ENCODE assay signal across 1 cellular context in genomic region chr22:22195265-22196017, GRCh38.
TF ChIP-seq lines count a peak whose summit lies in the region.

No MANE protein-coding gene starts in this region.

TF ChIP-seq in K562, 482 proteins besides CTCF, POLR2A, EP300 and RAD21 (continued from another document and continues in another):
- no peak for TF ChIP-seq ZNF655 (CRISPR knock-in tag; IDR thresholded peaks at IDR 0.05)
- TF ChIP-seq L3MBTL2 (IDR thresholded peaks at IDR 0.05) = peak; percentile 62; the same call in 1 of the 2 replicates
- no peak for TF ChIP-seq PRMT5 (CRISPR knock-in tag; IDR thresholded peaks at IDR 0.05)
- peak; percentile 64; the same call in 1 of the 2 replicates for TF ChIP-seq RUNX1 (IDR thresholded peaks at IDR 0.05; ENCODE audit: low read depth)
- peak; percentile 81 for TF ChIP-seq PTBP1 (IDR thresholded peaks at IDR 0.05; ENCODE audit: low read depth, low read length)
- TF ChIP-seq ZNF740 (CRISPR knock-in tag; IDR thresholded peaks at IDR 0.05) = peak; percentile 86; the same call in 1 of the 2 replicates
- TF ChIP-seq ZNF740 (tag; IDR thresholded peaks at IDR 0.05) = no peak
- TF ChIP-seq POLR2AphosphoS2 (IDR thresholded peaks at IDR 0.05; ENCODE audit: low read length) = no peak
- TF ChIP-seq ESRRB (CRISPR knock-in tag; IDR thresholded peaks at IDR 0.05; ENCODE audit: borderline replicate concordance) = 0 out of 2 replicates have a peak, but pooled peaks have one; percentile 23
- TF ChIP-seq PATZ1 (CRISPR knock-in tag; IDR thresholded peaks at IDR 0.05; ENCODE audit: borderline replicate concordance) = no peak
- TF ChIP-seq BRD9 (IDR thresholded peaks at IDR 0.05; ENCODE audit: low read depth, partially characterized antibody) = no peak
- peak; percentile 29 to 73 for TF ChIP-seq AFF1 (IDR thresholded peaks at IDR 0.05; ENCODE audit: low read depth in 1 of 2, partially characterized antibody in 2 of 2)
- no peak for TF ChIP-seq ZNF639 (CRISPR knock-in tag; conservative IDR thresholded peaks at IDR 0.05 in 1 of 2, IDR thresholded peaks at IDR 0.05 in 1 of 2)
- TF ChIP-seq ARNT (IDR thresholded peaks at IDR 0.05) = peak in 1 of 2 experiments; percentile 94; a peak in 2 of 4 replicates
- peak; percentile 54; the same call in 1 of the 2 replicates for TF ChIP-seq IRF1 (CRISPR knock-in tag; IDR thresholded peaks at IDR 0.05; ENCODE audit: borderline replicate concordance)
- peak; percentile 57 for TF ChIP-seq PML (IDR thresholded peaks at IDR 0.05; ENCODE audit: low read length)
- peak; percentile 71 to 98; a peak in 3 of 4 replicates for TF ChIP-seq MLLT1 (IDR thresholded peaks at IDR 0.05)
- TF ChIP-seq TAF15 (IDR thresholded peaks at IDR 0.05; ENCODE audit: low read depth, low read length) = no peak
- TF ChIP-seq VEZF1 (CRISPR knock-in tag; IDR thresholded peaks at IDR 0.05) = peak; percentile 43; the same call in 1 of the 2 replicates
- peak; percentile 92 for TF ChIP-seq POLR2AphosphoS5 (IDR thresholded peaks at IDR 0.05; ENCODE audit: control insufficient read depth, insufficient read depth, low read depth, low read length)
- TF ChIP-seq ZC3H11A (IDR thresholded peaks at IDR 0.05; ENCODE audit: low read depth, low read length) = peak; percentile 89; the same call in 1 of the 2 replicates
- peak; percentile 31 for TF ChIP-seq TBP (optimal IDR thresholded peaks at IDR 0.05; ENCODE audit: low read depth, low read length)
- TF ChIP-seq SRSF7 (optimal IDR thresholded peaks at IDR 0.05; ENCODE audit: low read depth, low read length) = no peak
- TF ChIP-seq NR3C1 (CRISPR knock-in tag; IDR thresholded peaks at IDR 0.05) = no peak
- TF ChIP-seq THRB (CRISPR knock-in tag; conservative IDR thresholded peaks at IDR 0.05) = peak; percentile 89
- TF ChIP-seq GTF2E2 (tag; IDR thresholded peaks at IDR 0.05) = no peak
- TF ChIP-seq E2F4 (CRISPR knock-in tag; IDR thresholded peaks at IDR 0.05; ENCODE audit: low read depth) = no peak
- no peak; the same call in 1 of the 2 replicates for TF ChIP-seq ZNF583 (CRISPR knock-in tag; IDR thresholded peaks at IDR 0.05)
- no peak; the same call in 1 of the 2 replicates for TF ChIP-seq KHSRP (IDR thresholded peaks at IDR 0.05)
- peak; percentile 26 to 81; a peak in 3 of 4 replicates for TF ChIP-seq TBL1XR1 (IDR thresholded peaks at IDR 0.05; ENCODE audit: low read length in 2 of 2)
- no peak for TF ChIP-seq ZNF436 (CRISPR knock-in tag; IDR thresholded peaks at IDR 0.05)
- TF ChIP-seq TGIF2 (CRISPR knock-in tag; IDR thresholded peaks at IDR 0.05) = no peak
- TF ChIP-seq NFIC (IDR thresholded peaks at IDR 0.05) = peak; percentile 83
- TF ChIP-seq SP1 (CRISPR knock-in tag; IDR thresholded peaks at IDR 0.05) = no peak
- no peak for TF ChIP-seq ZNF77 (CRISPR knock-in tag; IDR thresholded peaks at IDR 0.05)
- TF ChIP-seq ZNF324 (CRISPR knock-in tag; IDR thresholded peaks at IDR 0.05) = no peak
- TF ChIP-seq CEBPG (CRISPR knock-in tag; IDR thresholded peaks at IDR 0.05) = peak; percentile 92
- TF ChIP-seq CEBPG (tag; conservative IDR thresholded peaks at IDR 0.05 in 1 of 2, IDR thresholded peaks at IDR 0.05 in 1 of 2) = peak; percentile 60 to 90; a peak in 3 of 4 replicates
- peak; percentile 60; the same call in 1 of the 2 replicates for TF ChIP-seq ELF4 (CRISPR knock-in tag; IDR thresholded peaks at IDR 0.05)
- TF ChIP-seq POLR2G (IDR thresholded peaks at IDR 0.05; ENCODE audit: low read depth, low read length) = no peak
- no peak; the same call in 1 of the 2 replicates for TF ChIP-seq HMBOX1 (IDR thresholded peaks at IDR 0.05)
- TF ChIP-seq BHLHE40 (IDR thresholded peaks at IDR 0.05; ENCODE audit: low read length) = peak; percentile 85
